Comparison of ENCODE assay signal across 22 cellular contexts in genomic region chr6:125231574-125232343, GRCh38.
"Had no signal": no experiment of that assay in that cellular context is flagged by ENCODE, and none has a peak within 500 bp of the region (broad histone marks: within the 10 kb centered on the region; RNA-seq: fewer than 3 reads in every experiment).

No MANE protein-coding gene starts in this region.

- H3K36me3 ChIP-seq: esophagus squamous epithelium, tibial nerve, uterus, WERI-Rb-1 had no signal

- H3K36me3 Mint-ChIP-seq: activated naive CD4-positive, alpha-beta T cell treated with anti-CD3 and anti-CD28 coated beads, Interleukin-2, amount 50 U/mL, for 24 hours had no signal

- H3K4me1 ChIP-seq: uterus had no signal

- H3K27ac Mint-ChIP-seq: activated naive CD4-positive, alpha-beta T cell treated with anti-CD3 and anti-CD28 coated beads, Interleukin-2, amount 50 U/mL, for 24 hours; activated T-cell treated with anti-CD3 and anti-CD28 coated beads, Interleukin-2, amount 50 U/mL, for 72 hours had no signal

- H3K4me3 ChIP-seq: esophagus squamous epithelium, lung, tibial nerve, uterus had no signal

- H3K9me3 Mint-ChIP-seq: activated naive CD4-positive, alpha-beta T cell treated with anti-CD3 and anti-CD28 coated beads, Interleukin-2, amount 50 U/mL, for 24 hours; activated T-cell treated with anti-CD3 and anti-CD28 coated beads, Interleukin-2, amount 50 U/mL, for 72 hours had no signal

- ATAC-seq: activated T-cell treated with anti-CD3 and anti-CD28 coated beads, Interleukin-2, amount 50 U/mL, for 72 hours; stimulated activated naive CD8-positive, alpha-beta T cell treated with anti-CD3 and anti-CD28 coated beads, Interleukin-15, Interleukin-2, amounts not matched to agents 100 U/mL and 50 U/mL, for 24 hours had no signal

- H3K9me3 ChIP-seq: esophagus squamous epithelium, tibial nerve, uterus had no signal

- H3K27me3 Mint-ChIP-seq: activated naive CD4-positive, alpha-beta T cell treated with anti-CD3 and anti-CD28 coated beads, Interleukin-2, amount 50 U/mL, for 24 hours had no signal

- DNase-seq: activated CD4-positive, alpha-beta T cell treated with anti-CD3 and anti-CD28 coated beads for 1 hour; activated CD8-positive, alpha-beta memory T cell treated with anti-CD3 and anti-CD28 coated beads for 24 hours; activated effector memory CD4-positive, alpha-beta T cell treated with anti-CD3 and anti-CD28 coated beads, Interleukin-2, amount 50 U/mL, for 16 hours; activated T-cell treated with anti-CD3 and anti-CD28 coated beads, Interleukin-2, amount 50 U/mL, for 72 hours; amniotic stem cell; dermis blood vessel endothelial cell; effector memory CD4-positive, alpha-beta T cell; esophagus squamous epithelium; islet precursor cell; midbrain; occipital lobe; posterior cingulate gyrus; retina; stimulated activated CD4-positive, alpha-beta T cell treated with anti-CD3 and anti-CD28 coated beads, Interleukin-2, amount 100 ng/mL, for 24 hours; stimulated activated naive CD8-positive, alpha-beta T cell treated with anti-CD3 and anti-CD28 coated beads, Interleukin-15, Interleukin-2, amounts not matched to agents 100 U/mL and 50 U/mL, for 24 hours; substantia nigra; T-helper 2 cell; uterus; WERI-Rb-1 had no signal

- H3K27ac ChIP-seq: esophagus squamous epithelium, tibial nerve, uterus, WERI-Rb-1 had no signal

- H3K27me3 ChIP-seq: esophagus squamous epithelium, tibial nerve, uterus had no signal

- H3K4me3 Mint-ChIP-seq: activated naive CD4-positive, alpha-beta T cell treated with anti-CD3 and anti-CD28 coated beads, Interleukin-2, amount 50 U/mL, for 24 hours; activated T-cell treated with anti-CD3 and anti-CD28 coated beads, Interleukin-2, amount 50 U/mL, for 72 hours had no signal
